ENCODE assay signal across 1 cellular context in genomic region chr17:47686661-47687327, GRCh38.
TF ChIP-seq lines count a peak whose summit lies in the region.

No MANE protein-coding gene starts in this region.

TF ChIP-seq in HepG2, 621 proteins besides CTCF, POLR2A, EP300 and RAD21 (continued from another document and continues in another):
- TF ChIP-seq THAP9 (CRISPR knock-in tag; IDR thresholded peaks at IDR 0.05; ENCODE audit: borderline replicate concordance) (no peak), ZNF558 (CRISPR knock-in tag; IDR thresholded peaks at IDR 0.05; ENCODE audit: borderline replicate concordance) (no peak), ZNF260 (CRISPR knock-in tag; IDR thresholded peaks at IDR 0.05; ENCODE audit: borderline replicate concordance, low read depth) (no peak), ZNF296 (CRISPR knock-in tag; conservative IDR thresholded peaks at IDR 0.05) (no peak), MED13 (CRISPR knock-in tag; IDR thresholded peaks at IDR 0.05) (no peak), ZNF432 (CRISPR knock-in tag; IDR thresholded peaks at IDR 0.05; ENCODE audit: borderline replicate concordance) (no peak), MYNN (CRISPR knock-in tag; IDR thresholded peaks at IDR 0.05; ENCODE audit: low read depth) (no peak), GLI4 (CRISPR knock-in tag; IDR thresholded peaks at IDR 0.05; ENCODE audit: borderline replicate concordance) (0 out of 2 replicates have a peak, but pooled peaks have one; percentile 19), ZSCAN9 (CRISPR knock-in tag; IDR thresholded peaks at IDR 0.05; ENCODE audit: borderline replicate concordance) (0 out of 2 replicates have a peak, but pooled peaks have one; percentile 11), ZBTB2 (CRISPR knock-in tag; IDR thresholded peaks at IDR 0.05; ENCODE audit: low read depth) (no peak), HMGXB4 (CRISPR knock-in tag; IDR thresholded peaks at IDR 0.05; ENCODE audit: borderline replicate concordance in 1 of 2, low read depth in 1 of 2) (no peak), CEBPZ (IDR thresholded peaks at IDR 0.05; ENCODE audit: low read length) (no peak), ZNF710 (CRISPR knock-in tag; IDR thresholded peaks at IDR 0.05; ENCODE audit: borderline replicate concordance) (0 out of 2 replicates have a peak, but pooled peaks have one; percentile 40), LRRFIP1 (CRISPR knock-in tag; conservative IDR thresholded peaks at IDR 0.05) (no peak), ZXDC (CRISPR knock-in tag; IDR thresholded peaks at IDR 0.05) (no peak), HNF1B (CRISPR knock-in tag; IDR thresholded peaks at IDR 0.05) (no peak), SIN3A (IDR thresholded peaks at IDR 0.05; ENCODE audit: borderline replicate concordance, low read depth, low read length) (0 out of 2 replicates have a peak, but pooled peaks have one; percentile 43), ZNF841 (CRISPR knock-in tag; IDR thresholded peaks at IDR 0.05; ENCODE audit: borderline replicate concordance) (no peak), PATZ1 (CRISPR knock-in tag; IDR thresholded peaks at IDR 0.05) (no peak), ZNF274 (CRISPR knock-in tag; IDR thresholded peaks at IDR 0.05) (no peak), ZFY (CRISPR knock-in tag; IDR thresholded peaks at IDR 0.05) (no peak), MIXL1 (CRISPR knock-in tag; IDR thresholded peaks at IDR 0.05) (0 out of 2 replicates have a peak, but pooled peaks have one; percentile 45), IRF1 (CRISPR knock-in tag; IDR thresholded peaks at IDR 0.05; ENCODE audit: low read depth) (no peak), RBM22 (optimal IDR thresholded peaks at IDR 0.05; ENCODE audit: low read length) (peak; percentile 55), FOXJ3 (CRISPR knock-in tag; IDR thresholded peaks at IDR 0.05; ENCODE audit: borderline replicate concordance) (no peak), LCORL (IDR thresholded peaks at IDR 0.05) (no peak), LCORL (CRISPR knock-in tag; IDR thresholded peaks at IDR 0.05) (peak; percentile 60; the same call in 1 of the 2 replicates), SRSF1 (optimal IDR thresholded peaks at IDR 0.05; ENCODE audit: low read depth, low read length) (no peak), KAT7 (CRISPR knock-in tag; IDR thresholded peaks at IDR 0.05; ENCODE audit: borderline replicate concordance) (no peak), CREB3 (CRISPR knock-in tag; IDR thresholded peaks at IDR 0.05) (no peak), TARDBP (CRISPR knock-in tag; IDR thresholded peaks at IDR 0.05) (peak; percentile 32; the same call in 1 of the 2 replicates), ZSCAN20 (CRISPR knock-in tag; IDR thresholded peaks at IDR 0.05; ENCODE audit: borderline replicate concordance) (no peak)
